Comparison of ENCODE assay signal across 34 cellular contexts in the genomic region with DNA sequence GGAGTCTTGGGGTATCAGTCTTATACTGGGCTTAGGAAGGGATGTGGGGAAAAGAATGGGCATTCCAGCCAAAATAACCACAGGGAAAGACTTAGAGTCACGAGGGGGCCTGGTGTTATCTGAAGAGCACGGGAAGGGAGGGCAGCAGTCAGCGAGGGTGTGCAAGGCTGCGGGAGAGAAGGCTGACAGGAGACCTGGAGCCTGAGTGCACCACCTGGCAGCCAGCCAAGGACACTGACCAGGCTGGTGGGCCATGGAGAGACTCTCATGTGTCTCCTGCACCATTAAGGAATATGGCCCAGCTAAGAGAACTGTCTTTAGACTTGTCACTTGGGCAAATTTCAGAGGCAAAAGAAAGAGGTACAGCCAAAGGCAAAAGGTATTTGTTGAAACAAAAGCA.
"Had no signal": no experiment of that assay in that cellular context is flagged by ENCODE, and none has a peak within 500 bp of the region (broad histone marks: within the 10 kb centered on the region; RNA-seq: fewer than 3 reads in every experiment).

No MANE protein-coding gene starts in this region.

- H3K4me1 ChIP-seq: esophagus squamous epithelium, left lung, parathyroid adenoma, psoas muscle, thyroid gland, upper lobe of left lung, vagina had no signal

- ATAC-seq: activated CD4-positive, CD25-positive, alpha-beta regulatory T cell treated with anti-CD3 and anti-CD28 coated beads, Interleukin-2, amount 50 U/mL, for 24 hours; activated naive CD8-positive, alpha-beta T cell treated with anti-CD3 and anti-CD28 coated beads, Interleukin-2, amount 50 U/mL, for 24 hours; left lung; naive thymus-derived CD8-positive, alpha-beta T cell; psoas muscle; stimulated activated memory B cell treated with anti-CD40 and anti-IgM and Interleukin-4, amounts not matched to agents 10 μg/mL and 1 μg/mL and 100 μg/mL, for 72 hours; stimulated activated naive CD8-positive, alpha-beta T cell treated with anti-CD3 and anti-CD28 coated beads, Interleukin-15, amount 100 ng/mL, for 72 hours had no signal

- H3K36me3 ChIP-seq: esophagus squamous epithelium, left lung, thyroid gland, upper lobe of left lung, vagina, WERI-Rb-1 had no signal

- H3K36me3 Mint-ChIP-seq: naive thymus-derived CD8-positive, alpha-beta T cell; stimulated activated memory B cell treated with anti-CD40 and anti-IgM and Interleukin-4, amounts not matched to agents 10 μg/mL and 1 μg/mL and 100 μg/mL, for 72 hours had no signal

- H3K27ac ChIP-seq: esophagus squamous epithelium, heart right ventricle, left lung, parathyroid adenoma, psoas muscle, thyroid gland, upper lobe of left lung, vagina, WERI-Rb-1 had no signal

- H3K4me1 Mint-ChIP-seq: activated naive CD4-positive, alpha-beta T cell treated with anti-CD3 and anti-CD28 coated beads, Interleukin-2, amount 50 U/mL, for 24 hours; central memory CD8-positive, alpha-beta T cell; naive thymus-derived CD8-positive, alpha-beta T cell; stimulated activated memory B cell treated with anti-CD40 and anti-IgM and Interleukin-4, amounts not matched to agents 10 μg/mL and 1 μg/mL and 100 μg/mL, for 72 hours had no signal

- H3K27me3 Mint-ChIP-seq: activated naive CD4-positive, alpha-beta T cell treated with anti-CD3 and anti-CD28 coated beads, Interleukin-2, amount 50 U/mL, for 24 hours; activated naive CD8-positive, alpha-beta T cell treated with anti-CD3 and anti-CD28 coated beads, Interleukin-2, amount 50 U/mL, for 24 hours; activated T-cell treated with anti-CD3 and anti-CD28 coated beads, Interleukin-2, amount 50 U/mL, for 24 hours; central memory CD8-positive, alpha-beta T cell; stimulated activated memory B cell treated with anti-CD40 and anti-IgM and Interleukin-4, amounts not matched to agents 10 μg/mL and 1 μg/mL and 100 μg/mL, for 72 hours; stimulated activated naive CD8-positive, alpha-beta T cell treated with anti-CD3 and anti-CD28 coated beads, Interleukin-15, amount 100 ng/mL, for 72 hours had no signal

- H3K79me2 ChIP-seq: parathyroid adenoma had no signal

- H3K9me3 ChIP-seq: esophagus squamous epithelium, heart right ventricle, left lung, psoas muscle, thyroid gland, upper lobe of left lung, vagina had no signal

- H2AFZ ChIP-seq: parathyroid adenoma had no signal

- H3K27me3 ChIP-seq: esophagus squamous epithelium, heart right ventricle, left lung, thyroid gland, upper lobe of left lung, vagina had no signal

- H3K4me2 ChIP-seq: smooth muscle cell had no signal

- DNase-seq: activated CD4-positive, alpha-beta T cell treated with anti-CD3 and anti-CD28 coated beads for 48 hours; activated CD4-positive, alpha-beta T cell treated with anti-CD3 and anti-CD28 coated beads, Interleukin-2, amount 50 U/mL, for 48 hours; activated CD8-positive, alpha-beta memory T cell treated with anti-CD3 and anti-CD28 coated beads, Interleukin-2, amount 50 U/mL, for 48 hours; activated gamma-delta T cell; activated naive CD8-positive, alpha-beta T cell treated with anti-CD3 and anti-CD28 coated beads, Interleukin-2, amount 50 U/mL, for 24 hours; activated T-cell treated with anti-CD3 and anti-CD28 coated beads, Interleukin-2, amount 50 U/mL, for 24 hours; amygdala; dermis blood vessel endothelial cell; effector CD4-positive, alpha-beta T cell; esophagus squamous epithelium; foreskin melanocyte; heart right ventricle; kidney glomerular epithelial cell; left lung; naive thymus-derived CD8-positive, alpha-beta T cell; nucleus accumbens; psoas muscle; stimulated activated CD4-positive, alpha-beta T cell treated with anti-CD3 and anti-CD28 coated beads, Interleukin-1b, Interleukin-23, amount 100 ng/mL, for 48 hours; stimulated activated CD4-positive, alpha-beta T cell treated with anti-CD3 and anti-CD28 coated beads, Interleukin-4, amount 100 ng/mL, for 4 hours; stimulated activated CD8-positive, alpha-beta memory T cell treated with anti-CD3 and anti-CD28 coated beads, Interleukin-4, amount 100 ng/mL, for 48 hours; stimulated activated naive CD8-positive, alpha-beta T cell treated with anti-CD3 and anti-CD28 coated beads, Interleukin-15, amount 100 ng/mL, for 72 hours; substantia nigra; T-helper 9 cell; upper lobe of left lung; WERI-Rb-1 had no signal

- H3K4me3 ChIP-seq: esophagus squamous epithelium, heart right ventricle, left lung, psoas muscle, smooth muscle cell, thyroid gland, upper lobe of left lung, vagina had no signal

- H3K4me3 Mint-ChIP-seq: activated naive CD4-positive, alpha-beta T cell treated with anti-CD3 and anti-CD28 coated beads, Interleukin-2, amount 50 U/mL, for 24 hours; activated naive CD8-positive, alpha-beta T cell treated with anti-CD3 and anti-CD28 coated beads, Interleukin-2, amount 50 U/mL, for 24 hours; activated T-cell treated with anti-CD3 and anti-CD28 coated beads, Interleukin-2, amount 50 U/mL, for 24 hours; central memory CD8-positive, alpha-beta T cell; naive thymus-derived CD8-positive, alpha-beta T cell; neural crest cell; stimulated activated memory B cell treated with anti-CD40 and anti-IgM and Interleukin-4, amounts not matched to agents 10 μg/mL and 1 μg/mL and 100 μg/mL, for 72 hours; stimulated activated naive CD8-positive, alpha-beta T cell treated with anti-CD3 and anti-CD28 coated beads, Interleukin-15, amount 100 ng/mL, for 72 hours had no signal

- H3K9me3 Mint-ChIP-seq: activated naive CD4-positive, alpha-beta T cell treated with anti-CD3 and anti-CD28 coated beads, Interleukin-2, amount 50 U/mL, for 24 hours; activated naive CD8-positive, alpha-beta T cell treated with anti-CD3 and anti-CD28 coated beads, Interleukin-2, amount 50 U/mL, for 24 hours; activated T-cell treated with anti-CD3 and anti-CD28 coated beads, Interleukin-2, amount 50 U/mL, for 24 hours; central memory CD8-positive, alpha-beta T cell; naive thymus-derived CD8-positive, alpha-beta T cell; neural crest cell; stimulated activated memory B cell treated with anti-CD40 and anti-IgM and Interleukin-4, amounts not matched to agents 10 μg/mL and 1 μg/mL and 100 μg/mL, for 72 hours; stimulated activated naive CD8-positive, alpha-beta T cell treated with anti-CD3 and anti-CD28 coated beads, Interleukin-15, amount 100 ng/mL, for 72 hours had no signal

- H3K27ac Mint-ChIP-seq: activated naive CD4-positive, alpha-beta T cell treated with anti-CD3 and anti-CD28 coated beads, Interleukin-2, amount 50 U/mL, for 24 hours; activated naive CD8-positive, alpha-beta T cell treated with anti-CD3 and anti-CD28 coated beads, Interleukin-2, amount 50 U/mL, for 24 hours; activated T-cell treated with anti-CD3 and anti-CD28 coated beads, Interleukin-2, amount 50 U/mL, for 24 hours; stimulated activated memory B cell treated with anti-CD40 and anti-IgM and Interleukin-4, amounts not matched to agents 10 μg/mL and 1 μg/mL and 100 μg/mL, for 72 hours; stimulated activated naive CD8-positive, alpha-beta T cell treated with anti-CD3 and anti-CD28 coated beads, Interleukin-15, amount 100 ng/mL, for 72 hours had no signal

- H3K9ac ChIP-seq: parathyroid adenoma had no signal
